In the genomic region with DNA sequence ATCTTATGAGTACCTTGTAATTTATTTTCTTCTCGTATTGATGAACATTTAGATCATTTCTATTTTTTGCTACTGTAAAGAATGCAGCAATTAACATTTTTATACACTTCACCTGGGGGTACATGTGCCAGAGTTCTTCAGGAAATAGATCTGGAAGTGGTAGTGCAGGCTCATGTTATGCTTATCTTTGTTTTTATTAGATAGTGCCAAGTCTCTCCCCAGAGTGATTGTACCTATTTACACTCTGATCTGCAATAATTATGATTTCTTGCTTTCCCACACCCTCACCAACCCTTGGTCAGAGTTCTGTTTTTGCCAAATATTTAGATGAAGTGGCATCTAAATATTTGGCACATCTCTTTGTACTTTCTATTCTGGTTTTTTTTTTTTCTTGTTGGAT, we compare ENCODE assay signal across 17 cellular contexts. TPM values are rescaled to one million over a fixed set of nuclear protein-coding genes. Genes with fewer than 3 reads are reported as not detected.
DNase-seq lines count a peak whose midpoint lies in the region; ATAC-seq, FAIRE-seq and TF ChIP-seq lines count a peak whose summit lies in the region.
"Had no signal": no experiment of that assay in that cellular context is flagged by ENCODE, and none has a peak within 500 bp of the region (broad histone marks: within the 10 kb centered on the region; RNA-seq: fewer than 3 reads in every experiment).

No MANE protein-coding gene starts in this region.

- TF ChIP-seq POLR2A in GM12891 (IDR thresholded peaks at IDR 0.05; ENCODE audit: low read depth, low read length) = no peak

- peaks cover 28% of the 10 kb centered on the region for H3K4me1 Mint-ChIP-seq in WTC11
- H3K4me1 Mint-ChIP-seq in osteocyte (ENCODE audit: unreplicated experiment) = peaks cover 43% of the 10 kb centered on the region
- no peaks in the 10 kb centered on the region for H3K4me1 Mint-ChIP-seq in activated naive CD4-positive, alpha-beta T cell treated with anti-CD3 and anti-CD28 coated beads, Interleukin-2, amount 10 ng/mL, durations not matched to agents 7 days and 5 days

- DNase-seq in NCI-H226 (peak; percentile 12), WTC11 (ENCODE audit: low spot score) (no peak), fibroblast of villous mesenchyme (ENCODE audit: low read depth) (peak; percentile 20), osteocyte (ENCODE audit: extremely low spot score, unreplicated experiment) (no peak), GM12891 (ENCODE audit: insufficient read length, low spot score) (no peak)
- no peak for DNase-seq in activated naive CD4-positive, alpha-beta T cell treated with anti-CD3 and anti-CD28 coated beads, Interleukin-2, amount 10 ng/mL, durations not matched to agents 7 days and 5 days
- DNase-seq: ACHN, C1 segment of cervical spinal cord, KBM-7, NCI-H1417, NCI-H187 treated with DMSO at 0.1 percent for 48 hours, NCI-H345, NCI-H524 treated with DMSO at 0.1 percent for 48 hours, SJCRH30 had no signal

- ATAC-seq in WTC11 (no peak), GM21576 (IDR thresholded peaks at IDR 0.05; ENCODE audit: unreplicated experiment) (no peak)
- ATAC-seq: HepG2 had no signal

- CTCF ChIA-PET in WTC11 (lab: Charles Lee) = no interaction called here
- CTCF ChIA-PET in activated naive CD4-positive, alpha-beta T cell treated with anti-CD3 and anti-CD28 coated beads, Interleukin-2, amount 10 ng/mL, durations not matched to agents 7 days and 5 days (lab: Charles Lee) = no interaction called here

- H3K27me3 Mint-ChIP-seq in WTC11 (ENCODE audit: low read depth) = no peaks in the 10 kb centered on the region
- H3K27me3 Mint-ChIP-seq in osteocyte (ENCODE audit: unreplicated experiment) = no peaks in the 10 kb centered on the region
- no peaks in the 10 kb centered on the region for H3K27me3 Mint-ChIP-seq in activated naive CD4-positive, alpha-beta T cell treated with anti-CD3 and anti-CD28 coated beads, Interleukin-2, amount 10 ng/mL, durations not matched to agents 7 days and 5 days

- H3K36me3 Mint-ChIP-seq in WTC11 (peaks cover 9% of the 10 kb centered on the region), osteocyte (ENCODE audit: unreplicated experiment) (peaks cover 14% of the 10 kb centered on the region)
- peaks cover 7% of the 10 kb centered on the region for H3K36me3 Mint-ChIP-seq in activated naive CD4-positive, alpha-beta T cell treated with anti-CD3 and anti-CD28 coated beads, Interleukin-2, amount 10 ng/mL, durations not matched to agents 7 days and 5 days

- H3K27ac Mint-ChIP-seq in WTC11 = 0 out of 2 replicates have a peak overlapping the region, but pooled peaks have one; percentile 2
- H3K27ac Mint-ChIP-seq in osteocyte (ENCODE audit: unreplicated experiment) = peak overlapping the region; percentile 67
- H3K27ac Mint-ChIP-seq in activated naive CD4-positive, alpha-beta T cell treated with anti-CD3 and anti-CD28 coated beads, Interleukin-2, amount 10 ng/mL, durations not matched to agents 7 days and 5 days = no peak overlapping the region

- H3K9me3 Mint-ChIP-seq in WTC11 = no peaks in the 10 kb centered on the region
- H3K9me3 Mint-ChIP-seq in osteocyte (ENCODE audit: unreplicated experiment) = no peaks in the 10 kb centered on the region
- no peaks in the 10 kb centered on the region for H3K9me3 Mint-ChIP-seq in activated naive CD4-positive, alpha-beta T cell treated with anti-CD3 and anti-CD28 coated beads, Interleukin-2, amount 10 ng/mL, durations not matched to agents 7 days and 5 days

- no peak overlapping the region for H3K4me3 ChIP-seq in fibroblast of villous mesenchyme (ENCODE audit: low read depth, low read length)
- H3K4me3 ChIP-seq: SJCRH30 had no signal

- TF ChIP-seq CTCF in WTC11 (IDR thresholded peaks at IDR 0.05) (no peak), fibroblast of villous mesenchyme (IDR thresholded peaks at IDR 0.05; ENCODE audit: insufficient read depth, low read depth, low read length) (no peak), osteocyte (IDR thresholded peaks at IDR 0.05) (no peak)

- no peak for FAIRE-seq in GM12891 (lab: Jason Lieb, UNC)
- FAIRE-seq: D721Med, HepG2 had no signal

- POLR2A ChIA-PET in WTC11 (lab: Charles Lee) = no interaction called here

- H3K4me3 Mint-ChIP-seq in WTC11 (no peak overlapping the region), osteocyte (ENCODE audit: unreplicated experiment) (no peak overlapping the region)
- no peak overlapping the region for H3K4me3 Mint-ChIP-seq in activated naive CD4-positive, alpha-beta T cell treated with anti-CD3 and anti-CD28 coated beads, Interleukin-2, amount 10 ng/mL, durations not matched to agents 7 days and 5 days

TF ChIP-seq in WTC11, 78 proteins besides CTCF, POLR2A, EP300 and RAD21:
- no peak for TF ChIP-seq ZNF281 (CRISPR knock-in tag; IDR thresholded peaks at IDR 0.05)
- no peak for TF ChIP-seq CREB1 (CRISPR knock-in tag; IDR thresholded peaks at IDR 0.05)

TF ChIP-seq in GM12891, 5 proteins besides CTCF, POLR2A, EP300 and RAD21:
- no peak for TF ChIP-seq TAF1 (IDR thresholded peaks at IDR 0.05; ENCODE audit: low read depth, low read length)
- no peak for TF ChIP-seq POLR2AphosphoS5 (IDR thresholded peaks at IDR 0.05; ENCODE audit: low read depth, low read length)
- TF ChIP-seq SPI1 (IDR thresholded peaks at IDR 0.05; ENCODE audit: low read depth, low read length) = no peak
- TF ChIP-seq POU2F2 (IDR thresholded peaks at IDR 0.05; ENCODE audit: low read depth, low read length) = no peak
- no peak for TF ChIP-seq PAX5 (IDR thresholded peaks at IDR 0.05; ENCODE audit: insufficient read depth, low read length, severe bottlenecking)
TF ChIP-seq in GM12891: peak in this region for 0.

RNA-seq across cellular contexts. Expression of gene USP13, which starts 29.8 kb away (rescaled TPM):
- total RNA-seq in WTC11 (2021) = 24.8 to 27.2 TPM (median 26.8 TPM) in 3 replicates
- 7.8 and 11.9 TPM in 2 replicates for total RNA-seq in fibroblast of villous mesenchyme
- total RNA-seq in osteocyte = 36.3 and 39.7 TPM in 2 replicates
- polyA plus RNA-seq in GM12891 (2012; ENCODE audit: low read depth, missing spikeins) = 2.6 TPM

Comparison
In these comparisons a context has a peak if more than half of its experiments do, and no peak if none do; other contexts are left out.
1. DNase-seq: peak in NCI-H226 (single experiment) and fibroblast of villous mesenchyme (single experiment); none in WTC11 (single experiment), osteocyte (single experiment), GM12891 (single experiment) and activated naive CD4-positive, alpha-beta T cell treated with anti-CD3 and anti-CD28 coated beads, Interleukin-2, amount 10 ng/mL, durations not matched to agents 7 days and 5 days (single experiment).